In the genomic region with DNA sequence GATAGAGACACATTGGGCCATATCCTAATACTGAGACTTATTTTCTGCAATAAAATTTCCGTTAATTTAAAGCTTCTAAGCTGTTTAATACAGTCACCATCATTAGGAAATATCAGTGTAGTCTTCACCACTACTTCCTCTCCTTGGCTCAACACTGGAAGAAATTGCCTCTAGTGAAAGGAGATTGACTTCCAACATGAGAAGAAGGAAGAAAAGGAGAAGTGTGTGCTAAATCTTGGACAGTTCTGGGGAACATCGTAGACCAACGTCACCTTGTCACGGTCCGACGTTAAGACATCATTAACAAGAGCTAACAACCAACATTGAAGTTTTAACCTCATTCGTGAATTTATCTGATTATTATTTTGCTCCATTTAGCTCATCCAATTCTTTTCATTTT, we compare ENCODE assay signal across 20 cellular contexts.
"Had no signal": no experiment of that assay in that cellular context is flagged by ENCODE, and none has a peak within 500 bp of the region (broad histone marks: within the 10 kb centered on the region; RNA-seq: fewer than 3 reads in every experiment).

No MANE protein-coding gene starts in this region.

- ATAC-seq: activated T-cell treated with anti-CD3 and anti-CD28 coated beads, Interleukin-2, amount 50 U/mL, for 72 hours; Panc1; Right ventricle myocardium inferior; SK-N-SH treated with all-trans-retinoic acid at 6 μM for 48 hours had no signal

- DNase-seq: activated CD4-positive, alpha-beta memory T cell treated with anti-CD3 and anti-CD28 coated beads, Interleukin-2, amount 10 ng/mL, durations not matched to agents 7 days and 5 days; activated CD4-positive, alpha-beta T cell treated with anti-CD3 and anti-CD28 coated beads, Interleukin-2, amount 10 ng/mL, durations not matched to agents 7 days and 5 days; activated CD4-positive, CD25-positive, alpha-beta regulatory T cell; activated gamma-delta T cell treated with Interleukin-2 at 50 U/mL for 16 hours; activated naive CD4-positive, alpha-beta T cell treated with anti-CD3 and anti-CD28 coated beads, Interleukin-2, amount 10 ng/mL, durations not matched to agents 7 days and 5 days; activated naive CD8-positive, alpha-beta T cell treated with anti-CD3 and anti-CD28 coated beads for 36 hours; activated T-cell treated with anti-CD3 and anti-CD28 coated beads, Interleukin-2, amount 50 U/mL, for 72 hours; brain microvascular endothelial cell; KG1; NCI-H1048; NCI-H146; NCI-H187 treated with DMSO at 0.1 percent for 48 hours; NCI-H2081 treated with DMSO at 0.1 percent for 48 hours; NCI-H69; NK-92 treated with Interleukin-12 subunit alpha and Interleukin-12 subunit beta, amount 100 ng/mL, for 24 hours; OCI-M1; RPMI8226 had no signal
